ENCODE assay signal across 18 cellular contexts in the genomic region with DNA sequence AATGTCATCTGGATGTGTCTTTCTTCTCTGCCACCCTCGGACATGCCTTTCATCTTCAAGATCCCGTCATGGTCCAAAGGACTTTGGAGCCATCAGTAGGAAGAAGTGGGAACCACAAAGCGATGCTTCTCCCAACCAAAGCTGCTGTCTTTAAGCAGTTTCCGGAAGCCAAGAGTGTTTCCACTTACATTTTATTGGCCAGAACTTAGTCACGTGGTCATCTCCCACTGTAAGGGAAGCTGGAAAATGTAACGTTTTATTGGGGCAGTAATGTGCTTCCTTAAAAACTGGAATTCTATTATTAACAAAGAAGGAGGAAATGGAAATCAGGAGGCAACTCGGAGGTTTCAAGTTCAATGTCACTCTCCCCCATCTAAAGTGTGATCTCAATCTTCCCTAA.
A peak's percentile ranks its signal among the peaks of the same experiment; 100 is the strongest.
DNase-seq lines count a peak whose midpoint lies in the region; ATAC-seq, FAIRE-seq and TF ChIP-seq lines count a peak whose summit lies in the region.
"Had no signal": no experiment of that assay in that cellular context is flagged by ENCODE, and none has a peak within 500 bp of the region (broad histone marks: within the 10 kb centered on the region; RNA-seq: fewer than 3 reads in every experiment).

No MANE protein-coding gene starts in this region.

- TF ChIP-seq POLR2A in HepG2 (IDR thresholded peaks at IDR 0.05; ENCODE audit: insufficient read depth in 1 of 2, low read depth in 2 of 2, low read length in 2 of 2): no peak
- no peak for TF ChIP-seq POLR2A in right lobe of liver (IDR thresholded peaks at IDR 0.05)

- no peak overlapping the region for H3K27ac ChIP-seq in HepG2 (ENCODE audit: extremely low read length, insufficient read depth, low read length)
- H3K27ac ChIP-seq in right lobe of liver: no peak overlapping the region
- H3K27ac ChIP-seq in fibroblast of lung (ENCODE audit: insufficient read depth, low read length): no peak overlapping the region
- H3K27ac ChIP-seq: BLaER1 treated with 17β-estradiol and CSF1 and Interleukin-3, amounts not matched to agents 10 nM and 100 nM; HL-60 had no signal

- no peaks in the 10 kb centered on the region for H3K79me2 ChIP-seq in HepG2 (ENCODE audit: insufficient read depth, low read length)
- no peaks in the 10 kb centered on the region for H3K79me2 ChIP-seq in fibroblast of lung (ENCODE audit: control insufficient read depth, insufficient read depth, low read length)

- no peak for TF ChIP-seq EP300 in HepG2 (IDR thresholded peaks at IDR 0.05; ENCODE audit: low read depth in 2 of 2, low read length in 2 of 2)
- no peak for TF ChIP-seq EP300 in HepG2 (CRISPR knock-in tag; IDR thresholded peaks at IDR 0.05; ENCODE audit: borderline replicate concordance)

- TF ChIP-seq CTCF in HepG2 (CRISPR knock-in tag; IDR thresholded peaks at IDR 0.05) (no peak), right lobe of liver (IDR thresholded peaks at IDR 0.05) (no peak), fibroblast of lung (conservative IDR thresholded peaks at IDR 0.05 in 1 of 2, IDR thresholded peaks at IDR 0.05 in 1 of 2; ENCODE audit: low read depth in 1 of 2, low read length in 2 of 2) (no peak)

- no peaks in the 10 kb centered on the region for H3K4me1 Mint-ChIP-seq in activated naive CD4-positive, alpha-beta T cell treated with anti-CD3 and anti-CD28 coated beads, Interleukin-2, amount 10 ng/mL, durations not matched to agents 7 days and 5 days
- H3K4me1 Mint-ChIP-seq in naive thymus-derived CD8-positive, alpha-beta T cell: no peaks in the 10 kb centered on the region
- H3K4me1 Mint-ChIP-seq: CD4-positive, CD25-positive, alpha-beta regulatory T cell had no signal

- BruUV-seq in HepG2 (replicated peaks; lab: Mats Ljungman, UMichigan): no TSS peak

- DNase-seq in HepG2 (ENCODE audit: low spot score) (peak; percentile 2), right lobe of liver (no peak), M059J (ENCODE audit: low read depth) (peak; percentile 5), fibroblast of lung (ENCODE audit: low read depth in 2 of 2) (no peak), NCI-H226 (no peak), AML-193 (lab: John Stamatoyannopoulos, UW) (no peak)
- DNase-seq in activated naive CD4-positive, alpha-beta T cell treated with anti-CD3 and anti-CD28 coated beads, Interleukin-2, amount 10 ng/mL, durations not matched to agents 7 days and 5 days: no peak
- DNase-seq in naive thymus-derived CD8-positive, alpha-beta T cell: no peak
- DNase-seq: 8988T; CD4-positive, CD25-positive, alpha-beta regulatory T cell; DMS53; GOT3; HFFc6 had no signal

- H3K27ac Mint-ChIP-seq in activated naive CD4-positive, alpha-beta T cell treated with anti-CD3 and anti-CD28 coated beads, Interleukin-2, amount 10 ng/mL, durations not matched to agents 7 days and 5 days: no peak overlapping the region
- H3K27ac Mint-ChIP-seq in naive thymus-derived CD8-positive, alpha-beta T cell: no peak overlapping the region
- H3K27ac Mint-ChIP-seq: CD4-positive, CD25-positive, alpha-beta regulatory T cell; HFFc6 had no signal

- H3K36me3 ChIP-seq in HepG2 (replicated peaks in 1 of 2; ENCODE audit: control insufficient read depth in 1 of 2, insufficient read depth in 2 of 2, low read length in 2 of 2) (no peaks in the 10 kb centered on the region), right lobe of liver (no peaks in the 10 kb centered on the region), fibroblast of lung (ENCODE audit: control insufficient read depth, insufficient read depth, low read length) (no peaks in the 10 kb centered on the region)
- H3K36me3 ChIP-seq: BLaER1 treated with 17β-estradiol and CSF1 and Interleukin-3, amounts not matched to agents 10 nM and 100 nM; HAP-1 had no signal

- POLR2A ChIA-PET in HepG2 (lab: Yijun Ruan, JAX): no interaction called here
- POLR2A ChIA-PET in naive thymus-derived CD8-positive, alpha-beta T cell (lab: Charles Lee): no interaction called here

- intact Hi-C loops in HepG2 (cut with micrococcal nuclease; ENCODE audit: unreplicated experiment) (no loop called here), right lobe of liver (cut with DNase I) (no loop called here)

- no peaks in the 10 kb centered on the region for H4K20me1 ChIP-seq in HepG2 (ENCODE audit: insufficient read depth, low read length)
- no peaks in the 10 kb centered on the region for H4K20me1 ChIP-seq in fibroblast of lung (ENCODE audit: control insufficient read depth, extremely low read depth, insufficient read depth, low read length)
- H4K20me1 ChIP-seq: BLaER1 treated with 17β-estradiol and CSF1 and Interleukin-3, amounts not matched to agents 10 nM and 100 nM had no signal

- TF ChIP-seq RAD21 in HepG2 (CRISPR knock-in tag; IDR thresholded peaks at IDR 0.05): no peak

- H3K4me1 ChIP-seq in HepG2 (ENCODE audit: insufficient read depth, low read length): peaks cover 16% of the 10 kb centered on the region
- no peaks in the 10 kb centered on the region for H3K4me1 ChIP-seq in right lobe of liver
- no peaks in the 10 kb centered on the region for H3K4me1 ChIP-seq in fibroblast of lung (ENCODE audit: control insufficient read depth, extremely low read depth, insufficient read depth, low read length)
- H3K4me1 ChIP-seq: BLaER1 treated with 17β-estradiol and CSF1 and Interleukin-3, amounts not matched to agents 10 nM and 100 nM had no signal

- no peak overlapping the region for H3K9ac ChIP-seq in HepG2 (ENCODE audit: insufficient read depth, low read depth, low read length)
- H3K9ac ChIP-seq in fibroblast of lung (ENCODE audit: insufficient read depth, low read length): no peak overlapping the region
- H3K9ac ChIP-seq: BLaER1 treated with 17β-estradiol and CSF1 and Interleukin-3, amounts not matched to agents 10 nM and 100 nM had no signal

- CTCF ChIA-PET in HepG2 (lab: Yijun Ruan, JAX; ENCODE audit: low intra/inter-chr PET ratio, low total read pairs): no interaction called here
- CTCF ChIA-PET in activated naive CD4-positive, alpha-beta T cell treated with anti-CD3 and anti-CD28 coated beads, Interleukin-2, amount 10 ng/mL, durations not matched to agents 7 days and 5 days (lab: Charles Lee): no interaction called here

- H3K27me3 Mint-ChIP-seq in activated naive CD4-positive, alpha-beta T cell treated with anti-CD3 and anti-CD28 coated beads, Interleukin-2, amount 10 ng/mL, durations not matched to agents 7 days and 5 days: peaks cover 8% of the 10 kb centered on the region
- H3K27me3 Mint-ChIP-seq in naive thymus-derived CD8-positive, alpha-beta T cell: peaks cover 7 to 28% (median 20%) of the 10 kb centered on the region in 5 donors

- no peaks in the 10 kb centered on the region for H3K36me3 Mint-ChIP-seq in activated naive CD4-positive, alpha-beta T cell treated with anti-CD3 and anti-CD28 coated beads, Interleukin-2, amount 10 ng/mL, durations not matched to agents 7 days and 5 days
- H3K36me3 Mint-ChIP-seq in naive thymus-derived CD8-positive, alpha-beta T cell: no peaks in the 10 kb centered on the region
- H3K36me3 Mint-ChIP-seq: CD4-positive, CD25-positive, alpha-beta regulatory T cell had no signal

- H3K4me3 Mint-ChIP-seq in activated naive CD4-positive, alpha-beta T cell treated with anti-CD3 and anti-CD28 coated beads, Interleukin-2, amount 10 ng/mL, durations not matched to agents 7 days and 5 days: no peak overlapping the region
- H3K4me3 Mint-ChIP-seq in naive thymus-derived CD8-positive, alpha-beta T cell: no peak overlapping the region
- H3K4me3 Mint-ChIP-seq: CD4-positive, CD25-positive, alpha-beta regulatory T cell; HFFc6 had no signal

- H2AFZ ChIP-seq in HepG2 (ENCODE audit: low read length): no peak overlapping the region
- peak overlapping the region; percentile 21 for H2AFZ ChIP-seq in fibroblast of lung (ENCODE audit: low read length)

- H3K9me3 Mint-ChIP-seq in activated naive CD4-positive, alpha-beta T cell treated with anti-CD3 and anti-CD28 coated beads, Interleukin-2, amount 10 ng/mL, durations not matched to agents 7 days and 5 days: no peaks in the 10 kb centered on the region
- H3K9me3 Mint-ChIP-seq in naive thymus-derived CD8-positive, alpha-beta T cell: no peaks in the 10 kb centered on the region
- H3K9me3 Mint-ChIP-seq: HFFc6 had no signal

- H3K4me2 ChIP-seq in HepG2 (ENCODE audit: low read depth, low read length): peak overlapping the region; percentile 6; the same call in 1 of the 2 replicates
- H3K4me2 ChIP-seq in fibroblast of lung (ENCODE audit: extremely low read depth, insufficient read depth, low read length): no peak overlapping the region
- H3K4me2 ChIP-seq: BLaER1 treated with 17β-estradiol and CSF1 and Interleukin-3, amounts not matched to agents 10 nM and 100 nM had no signal

- H3K27me3 ChIP-seq in HepG2 (ENCODE audit: control insufficient read depth in 1 of 2, insufficient read depth in 2 of 2, low read length in 2 of 2): peaks cover 0 to 3% of the 10 kb centered on the region in 2 experiments; a peak in 2 of 5 replicates
- H3K27me3 ChIP-seq in right lobe of liver: no peaks in the 10 kb centered on the region
- peaks cover 2% of the 10 kb centered on the region for H3K27me3 ChIP-seq in fibroblast of lung (ENCODE audit: control insufficient read depth, insufficient read depth, low read length)
- H3K27me3 ChIP-seq: BLaER1 treated with 17β-estradiol and CSF1 and Interleukin-3, amounts not matched to agents 10 nM and 100 nM had no signal

- in situ Hi-C loops in HepG2 (cut with HindIII; ENCODE audit: extremely low pct_ligation_motif_present, low pct_unique_long_range_greater_than_20kb): no loop called here

- ATAC-seq in HepG2 (no peak), right lobe of liver (no peak)
- no peak for ATAC-seq in naive thymus-derived CD8-positive, alpha-beta T cell

- no peak for FAIRE-seq in HepG2 (lab: Jason Lieb, UNC)
- FAIRE-seq: G401.6, GM12891 had no signal

- H3K9me3 ChIP-seq in HepG2 (ENCODE audit: low read length) (no peaks in the 10 kb centered on the region), right lobe of liver (no peaks in the 10 kb centered on the region), fibroblast of lung (ENCODE audit: control insufficient read depth, insufficient read depth, low read depth, low read length) (no peaks in the 10 kb centered on the region)
- H3K9me3 ChIP-seq: BLaER1 treated with 17β-estradiol and CSF1 and Interleukin-3, amounts not matched to agents 10 nM and 100 nM; HAP-1 had no signal

- H3K4me3 ChIP-seq in HepG2 (replicated peaks in 1 of 3; ENCODE audit: insufficient read depth in 1 of 3, low read depth in 2 of 3, low read length in 3 of 3): no peak overlapping the region
- no peak overlapping the region for H3K4me3 ChIP-seq in right lobe of liver
- H3K4me3 ChIP-seq in fibroblast of lung (replicated peaks in 1 of 4; ENCODE audit: control extremely low read depth in 1 of 4, insufficient read depth in 1 of 4, low read depth in 3 of 4, low read length in 4 of 4): no peak overlapping the region
- H3K4me3 ChIP-seq: BLaER1 treated with 17β-estradiol and CSF1 and Interleukin-3, amounts not matched to agents 10 nM and 100 nM; HAP-1 had no signal

- 21% methylated on average over 7 of the region's 7 CpGs for WGBS in HepG2 (ENCODE audit: low lambda C conversion rate)
- 30% methylated on average over 7 of the region's 7 CpGs for WGBS in right lobe of liver (ENCODE audit: insufficient coverage, low coverage, low lambda C conversion rate, missing lambda C conversion rate)

TF ChIP-seq in HepG2, 621 proteins besides CTCF, POLR2A, EP300 and RAD21 (continues in another document):
- TF ChIP-seq POLR2AphosphoS2 (IDR thresholded peaks at IDR 0.05; ENCODE audit: low read depth, low read length): no peak
- peak; percentile 44; the same call in 1 of the 2 replicates for TF ChIP-seq NFYC (CRISPR knock-in tag; IDR thresholded peaks at IDR 0.05)

Comparison
In these comparisons a context has a peak if more than half of its experiments do, and no peak if none do; other contexts are left out.
1. DNase-seq: peak in HepG2 (single experiment) and M059J (single experiment); none in right lobe of liver (0 of 3), fibroblast of lung (0 of 2), activated naive CD4-positive, alpha-beta T cell treated with anti-CD3 and anti-CD28 coated beads, Interleukin-2, amount 10 ng/mL, durations not matched to agents 7 days and 5 days (single experiment), naive thymus-derived CD8-positive, alpha-beta T cell (0 of 10), NCI-H226 (single experiment) and AML-193 (0 of 2).